ENCODE assay signal across 20 cellular contexts in the genomic region with DNA sequence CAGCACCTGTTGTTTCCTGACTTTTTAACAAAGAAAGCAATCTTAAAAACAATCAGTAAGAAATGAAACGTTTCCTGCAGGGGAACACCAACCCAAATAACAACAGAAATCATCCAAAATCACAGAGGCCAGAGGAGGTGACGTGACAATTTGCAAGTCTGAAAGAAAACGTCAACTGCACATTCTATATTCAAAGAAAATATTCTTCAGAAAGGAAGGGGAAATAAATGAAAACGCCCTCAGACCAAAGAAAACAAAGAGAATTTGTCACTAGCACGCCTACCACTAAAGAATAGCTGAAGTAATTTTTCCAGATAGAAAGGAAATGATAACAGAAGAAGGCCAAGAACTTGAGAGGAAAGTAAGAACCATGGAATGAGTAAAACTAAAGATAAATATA.
DNase-seq lines count a peak whose midpoint lies in the region; ATAC-seq lines count a peak whose summit lies in the region.
"Had no signal": no experiment of that assay in that cellular context is flagged by ENCODE, and none has a peak within 500 bp of the region (broad histone marks: within the 10 kb centered on the region; RNA-seq: fewer than 3 reads in every experiment).

No MANE protein-coding gene starts in this region.

- CTCF ChIA-PET in activated CD4-positive, alpha-beta T cell treated with anti-CD3 and anti-CD28 coated beads, Interleukin-2, amount 10 ng/mL, durations not matched to agents 7 days and 5 days (lab: Charles Lee) = interaction anchor here (0.7 to 0.9 kb wide), 2 partner anchors 20 to 321 kb away, joined by 3 read pairs; no protein-coding TSS in a partner anchor

- peak; percentile 20 for DNase-seq in activated CD4-positive, alpha-beta T cell treated with anti-CD3 and anti-CD28 coated beads, Interleukin-2, amount 10 ng/mL, durations not matched to agents 7 days and 5 days
- DNase-seq in activated CD4-positive, alpha-beta T cell treated with anti-CD3 and anti-CD28 coated beads, Interleukin-2, amount 50 U/mL, for 1 hour = no peak
- DNase-seq in stimulated activated CD4-positive, alpha-beta T cell treated with anti-CD3 and anti-CD28 coated beads, Interleukin-4, amount 100 ng/mL, for 24 hours = peak; percentile 14
- no peak for DNase-seq in stimulated activated CD4-positive, alpha-beta T cell treated with anti-CD3 and anti-CD28 coated beads, Interleukin-4, amount 100 ng/mL, for 1 hour
- DNase-seq in dermis blood vessel endothelial cell (peak; percentile 89), retina (no peak)
- DNase-seq: activated CD4-positive, CD25-positive, alpha-beta regulatory T cell; activated CD8-positive, alpha-beta memory T cell treated with anti-CD3 and anti-CD28 coated beads, Interleukin-2, amount 50 U/mL, for 48 hours; endodermal cell; mesenchymal stem cell; NCI-H146; NCI-H524; nucleus accumbens; small intestine; stimulated activated CD4-positive, alpha-beta T cell treated with anti-CD3 and anti-CD28 coated beads, Interleukin-2, amount 100 ng/mL, for 48 hours; stomach; transverse colon had no signal

- H3K27ac Mint-ChIP-seq in activated CD4-positive, alpha-beta T cell treated with anti-CD3 and anti-CD28 coated beads, Interleukin-2, amount 10 ng/mL, durations not matched to agents 7 days and 5 days = peak overlapping the region; percentile 48
- H3K27ac Mint-ChIP-seq: endodermal cell, GM23338 had no signal

- H3K9me3 Mint-ChIP-seq in activated CD4-positive, alpha-beta T cell treated with anti-CD3 and anti-CD28 coated beads, Interleukin-2, amount 10 ng/mL, durations not matched to agents 7 days and 5 days = peaks cover 12% of the 10 kb centered on the region

- H3K4me1 Mint-ChIP-seq in activated CD4-positive, alpha-beta T cell treated with anti-CD3 and anti-CD28 coated beads, Interleukin-2, amount 10 ng/mL, durations not matched to agents 7 days and 5 days = peaks cover 14% of the 10 kb centered on the region
- H3K4me1 Mint-ChIP-seq: endodermal cell had no signal

- no peak for ATAC-seq in HG03108 (IDR thresholded peaks at IDR 0.05; ENCODE audit: unreplicated experiment)
- no peak for ATAC-seq in GM21526 (IDR thresholded peaks at IDR 0.05; ENCODE audit: low FRiP score, unreplicated experiment)
- ATAC-seq: GM23338 had no signal

- H3K27me3 Mint-ChIP-seq in activated CD4-positive, alpha-beta T cell treated with anti-CD3 and anti-CD28 coated beads, Interleukin-2, amount 10 ng/mL, durations not matched to agents 7 days and 5 days = no peaks in the 10 kb centered on the region

- POLR2A ChIA-PET in activated CD4-positive, alpha-beta T cell treated with anti-CD3 and anti-CD28 coated beads, Interleukin-2, amount 10 ng/mL, durations not matched to agents 7 days and 5 days (lab: Charles Lee) = no interaction called here

- peaks cover 9% of the 10 kb centered on the region for H3K36me3 Mint-ChIP-seq in activated CD4-positive, alpha-beta T cell treated with anti-CD3 and anti-CD28 coated beads, Interleukin-2, amount 10 ng/mL, durations not matched to agents 7 days and 5 days (ENCODE audit: low read depth)

- H3K4me3 Mint-ChIP-seq in activated CD4-positive, alpha-beta T cell treated with anti-CD3 and anti-CD28 coated beads, Interleukin-2, amount 10 ng/mL, durations not matched to agents 7 days and 5 days = no peak overlapping the region
- H3K4me3 Mint-ChIP-seq: endodermal cell, GM23338 had no signal

Comparison
In these comparisons a context has a peak if more than half of its experiments do, and no peak if none do; other contexts are left out.
1. DNase-seq: peak in activated CD4-positive, alpha-beta T cell treated with anti-CD3 and anti-CD28 coated beads, Interleukin-2, amount 10 ng/mL, durations not matched to agents 7 days and 5 days (single experiment), stimulated activated CD4-positive, alpha-beta T cell treated with anti-CD3 and anti-CD28 coated beads, Interleukin-4, amount 100 ng/mL, for 24 hours (single experiment) and dermis blood vessel endothelial cell (single experiment); none in activated CD4-positive, alpha-beta T cell treated with anti-CD3 and anti-CD28 coated beads, Interleukin-2, amount 50 U/mL, for 1 hour (single experiment), stimulated activated CD4-positive, alpha-beta T cell treated with anti-CD3 and anti-CD28 coated beads, Interleukin-4, amount 100 ng/mL, for 1 hour (single experiment) and retina (single experiment).